Comparison of ENCODE assay signal across 24 cellular contexts in genomic region chrX:38886112-38886511, GRCh38.
DNase-seq lines count a peak whose midpoint lies in the region; ATAC-seq, FAIRE-seq and TF ChIP-seq lines count a peak whose summit lies in the region.
"Had no signal": no experiment of that assay in that cellular context is flagged by ENCODE, and none has a peak within 500 bp of the region (broad histone marks: within the 10 kb centered on the region; RNA-seq: fewer than 3 reads in every experiment).

No MANE protein-coding gene starts in this region.

- ATAC-seq in HepG2, result peak; percentile 62; the same call in 2 of the 3 replicates
- no peak for ATAC-seq in natural killer cell treated with Interleukin-12 subunit alpha and Interleukin-12 subunit beta and Interleukin-15 and Interleukin-18, amount 100 ng/mL, for 72 hours
- no peak for ATAC-seq in gastroesophageal sphincter
- ATAC-seq: CD8-positive, alpha-beta T cell had no signal

- H3K27me3 ChIP-seq in astrocyte (ENCODE audit: insufficient read depth, low read length) (no peaks in the 10 kb centered on the region), HepG2 (ENCODE audit: control insufficient read depth in 1 of 2, insufficient read depth in 2 of 2, low read length in 2 of 2) (no peaks in the 10 kb centered on the region), mesenchymal stem cell (ENCODE audit: control insufficient read depth in 1 of 2, insufficient read depth in 1 of 2, low read length in 2 of 2) (no peaks in the 10 kb centered on the region), gastroesophageal sphincter (no peaks in the 10 kb centered on the region)
- H3K27me3 ChIP-seq: BLaER1 had no signal

- H3K18ac ChIP-seq in mesenchymal stem cell (ENCODE audit: low read depth in 1 of 2, low read length in 2 of 2), result no peak overlapping the region

- no peak for TF ChIP-seq RAD21 in HepG2 (CRISPR knock-in tag; IDR thresholded peaks at IDR 0.05)

- H2BK5ac ChIP-seq in mesenchymal stem cell (ENCODE audit: low read depth, low read length, poor library complexity, severe bottlenecking), result no peak overlapping the region

- H3K27ac ChIP-seq in astrocyte (ENCODE audit: low read depth, low read length) (no peak overlapping the region), epithelial cell of prostate (peak overlapping the region; percentile 43), HepG2 (ENCODE audit: extremely low read length, insufficient read depth, low read length) (no peak overlapping the region), mesenchymal stem cell (ENCODE audit: low read length, poor library complexity, severe bottlenecking) (no peak overlapping the region), gastroesophageal sphincter (no peak overlapping the region)
- H3K27ac ChIP-seq: 22Rv1, BLaER1, C4-2B had no signal

- H2AFZ ChIP-seq in astrocyte (ENCODE audit: low read depth, low read length) (no peak overlapping the region), HepG2 (ENCODE audit: low read length) (no peak overlapping the region), mesenchymal stem cell (ENCODE audit: low read depth, low read length) (no peak overlapping the region)

- H3K79me2 ChIP-seq in astrocyte (ENCODE audit: insufficient read depth, low read length) (no peaks in the 10 kb centered on the region), HepG2 (ENCODE audit: insufficient read depth, low read length) (no peaks in the 10 kb centered on the region)

- H4K20me1 ChIP-seq in astrocyte (ENCODE audit: insufficient read depth, low read length), result no peaks in the 10 kb centered on the region
- H4K20me1 ChIP-seq in HepG2 (ENCODE audit: insufficient read depth, low read length), result no peaks in the 10 kb centered on the region
- H4K20me1 ChIP-seq: BLaER1 had no signal

- no peak overlapping the region for H4K8ac ChIP-seq in mesenchymal stem cell (ENCODE audit: low read length)

- no peak overlapping the region for H3K14ac ChIP-seq in mesenchymal stem cell (ENCODE audit: low read length in 2 of 2)

- no peak overlapping the region for H4K91ac ChIP-seq in mesenchymal stem cell (ENCODE audit: low read length)

- H2BK120ac ChIP-seq in mesenchymal stem cell (ENCODE audit: low read depth, low read length), result no peak overlapping the region

- H3K9me3 ChIP-seq in astrocyte (ENCODE audit: insufficient read depth, low read depth, low read length) (no peaks in the 10 kb centered on the region), HepG2 (ENCODE audit: low read length) (no peaks in the 10 kb centered on the region), mesenchymal stem cell (ENCODE audit: control insufficient read depth, low read length) (peaks cover 10% of the 10 kb centered on the region), gastroesophageal sphincter (no peaks in the 10 kb centered on the region)
- H3K9me3 ChIP-seq: Caco-2, HAP-1 had no signal

- FAIRE-seq in GM19239 (lab: Jason Lieb, UNC) (peak; percentile 42), astrocyte (lab: Jason Lieb, UNC) (peak; percentile 93), HepG2 (lab: Jason Lieb, UNC) (no peak)
- FAIRE-seq: A204.1, G401.6, GM12892, H54 had no signal

- H3K4me3 Mint-ChIP-seq in astrocyte (ENCODE audit: unreplicated experiment), result no peak overlapping the region
- no peak overlapping the region for H3K4me3 Mint-ChIP-seq in activated T-helper 2 cell treated with anti-CD3 and anti-CD28 coated beads, Interferon-gamma antibody, Interleukin-2, Interleukin-4, amounts not matched to agents 10 μg/mL and 5 μg/mL and 100 μg/mL, durations not matched to agents 14 hours and 24 hours and 36 hours (ENCODE audit: low read depth)
- H3K4me3 Mint-ChIP-seq in natural killer cell treated with Interleukin-12 subunit alpha and Interleukin-12 subunit beta and Interleukin-15 and Interleukin-18, amount 100 ng/mL, for 72 hours, result no peak overlapping the region
- H3K4me3 Mint-ChIP-seq: B cell; CD4-positive, CD25-positive, alpha-beta regulatory T cell; CD8-positive, alpha-beta T cell; HFFc6 had no signal

- H2BK12ac ChIP-seq in mesenchymal stem cell (ENCODE audit: low read length in 2 of 2), result no peak overlapping the region

- no peak overlapping the region for H3K4me3 ChIP-seq in astrocyte (ENCODE audit: insufficient read depth, low read depth, low read length)
- H3K4me3 ChIP-seq in HepG2 (replicated peaks in 1 of 3; ENCODE audit: insufficient read depth in 1 of 3, low read depth in 2 of 3, low read length in 3 of 3), result no peak overlapping the region
- no peak overlapping the region for H3K4me3 ChIP-seq in mesenchymal stem cell (ENCODE audit: insufficient read depth in 1 of 2, low read depth in 1 of 2, low read length in 2 of 2)
- no peak overlapping the region for H3K4me3 ChIP-seq in gastroesophageal sphincter
- H3K4me3 ChIP-seq: BLaER1, HAP-1 had no signal

- no peak for TF ChIP-seq CTCF in astrocyte (IDR thresholded peaks at IDR 0.05; ENCODE audit: insufficient read depth, low read depth, low read length)
- TF ChIP-seq CTCF in HepG2 (CRISPR knock-in tag; IDR thresholded peaks at IDR 0.05), result no peak
- no peak for TF ChIP-seq CTCF in gastroesophageal sphincter (IDR thresholded peaks at IDR 0.05)

- intact Hi-C loops in HepG2 (cut with micrococcal nuclease; ENCODE audit: unreplicated experiment), result no loop called here
- intact Hi-C loops in activated T-helper 2 cell treated with anti-CD3 and anti-CD28 coated beads, Interferon-gamma antibody, Interleukin-2, Interleukin-4, amounts not matched to agents 10 μg/mL and 5 μg/mL and 100 μg/mL, durations not matched to agents 14 hours and 24 hours and 36 hours (cut with micrococcal nuclease), result no loop called here

- no peak overlapping the region for H3K4ac ChIP-seq in mesenchymal stem cell (ENCODE audit: low read depth in 1 of 2, low read length in 2 of 2)

- H3K36me3 Mint-ChIP-seq in astrocyte (ENCODE audit: low read depth, unreplicated experiment), result no peaks in the 10 kb centered on the region
- H3K36me3 Mint-ChIP-seq in activated T-helper 2 cell treated with anti-CD3 and anti-CD28 coated beads, Interferon-gamma antibody, Interleukin-2, Interleukin-4, amounts not matched to agents 10 μg/mL and 5 μg/mL and 100 μg/mL, durations not matched to agents 14 hours and 24 hours and 36 hours (ENCODE audit: low read depth), result no peaks in the 10 kb centered on the region
- H3K36me3 Mint-ChIP-seq in natural killer cell treated with Interleukin-12 subunit alpha and Interleukin-12 subunit beta and Interleukin-15 and Interleukin-18, amount 100 ng/mL, for 72 hours, result no peaks in the 10 kb centered on the region
- H3K36me3 Mint-ChIP-seq: CD4-positive, CD25-positive, alpha-beta regulatory T cell; CD8-positive, alpha-beta T cell had no signal

- H3K27ac Mint-ChIP-seq in astrocyte (ENCODE audit: unreplicated experiment), result no peak overlapping the region
- no peak overlapping the region for H3K27ac Mint-ChIP-seq in activated T-helper 2 cell treated with anti-CD3 and anti-CD28 coated beads, Interferon-gamma antibody, Interleukin-2, Interleukin-4, amounts not matched to agents 10 μg/mL and 5 μg/mL and 100 μg/mL, durations not matched to agents 14 hours and 24 hours and 36 hours
- H3K27ac Mint-ChIP-seq in natural killer cell treated with Interleukin-12 subunit alpha and Interleukin-12 subunit beta and Interleukin-15 and Interleukin-18, amount 100 ng/mL, for 72 hours, result no peak overlapping the region
- H3K27ac Mint-ChIP-seq: B cell; CD4-positive, CD25-positive, alpha-beta regulatory T cell; CD8-positive, alpha-beta T cell; HFFc6 had no signal

- no peaks in the 10 kb centered on the region for H3K9me3 Mint-ChIP-seq in astrocyte (ENCODE audit: unreplicated experiment)
- H3K9me3 Mint-ChIP-seq in activated T-helper 2 cell treated with anti-CD3 and anti-CD28 coated beads, Interferon-gamma antibody, Interleukin-2, Interleukin-4, amounts not matched to agents 10 μg/mL and 5 μg/mL and 100 μg/mL, durations not matched to agents 14 hours and 24 hours and 36 hours, result no peaks in the 10 kb centered on the region
- H3K9me3 Mint-ChIP-seq in natural killer cell treated with Interleukin-12 subunit alpha and Interleukin-12 subunit beta and Interleukin-15 and Interleukin-18, amount 100 ng/mL, for 72 hours, result no peaks in the 10 kb centered on the region
- H3K9me3 Mint-ChIP-seq: CD4-positive, CD25-positive, alpha-beta regulatory T cell; CD8-positive, alpha-beta T cell; HFFc6 had no signal

- POLR2A ChIA-PET in HepG2 (lab: Yijun Ruan, JAX), result no interaction called here

- H3K36me3 ChIP-seq in astrocyte (ENCODE audit: insufficient read depth, low read length) (no peaks in the 10 kb centered on the region), HepG2 (replicated peaks in 1 of 2; ENCODE audit: control insufficient read depth in 1 of 2, insufficient read depth in 2 of 2, low read length in 2 of 2) (no peaks in the 10 kb centered on the region), mesenchymal stem cell (ENCODE audit: control insufficient read depth in 1 of 2, insufficient read depth in 2 of 2, low read depth in 1 of 2, low read length in 2 of 2) (no peaks in the 10 kb centered on the region), gastroesophageal sphincter (no peaks in the 10 kb centered on the region)
- H3K36me3 ChIP-seq: BLaER1, HAP-1 had no signal

- no peak for DNase-seq in GM19239 (ENCODE audit: insufficient read length, low spot score)
- DNase-seq in astrocyte (ENCODE audit: low read depth), result no peak
- no peak for DNase-seq in epithelial cell of prostate (ENCODE audit: low read depth, low spot score)
- DNase-seq in HepG2 (ENCODE audit: low spot score), result no peak
- no peak for DNase-seq in activated T-helper 2 cell treated with anti-CD3 and anti-CD28 coated beads, Interferon-gamma antibody, Interleukin-2, Interleukin-4, amounts not matched to agents 10 μg/mL and 5 μg/mL and 100 μg/mL, durations not matched to agents 14 hours and 24 hours and 36 hours (ENCODE audit: low spot score)
- no peak for DNase-seq in mesenchymal stem cell
- DNase-seq in natural killer cell treated with Interleukin-12 subunit alpha and Interleukin-12 subunit beta and Interleukin-15 and Interleukin-18, amount 100 ng/mL, for 72 hours (ENCODE audit: low spot score), result no peak
- DNase-seq: Caco-2; CD4-positive, CD25-positive, alpha-beta regulatory T cell; CD8-positive, alpha-beta T cell; DMS153; DND-41; GOT3; HFFc6 had no signal

- no peak overlapping the region for H3K4me2 ChIP-seq in astrocyte (ENCODE audit: low read length)
- no peak overlapping the region for H3K4me2 ChIP-seq in HepG2 (ENCODE audit: low read depth, low read length)
- no peak overlapping the region for H3K4me2 ChIP-seq in mesenchymal stem cell (ENCODE audit: low read length, poor library complexity, severe bottlenecking)
- H3K4me2 ChIP-seq: BLaER1 had no signal

- TF ChIP-seq EP300 in HepG2 (IDR thresholded peaks at IDR 0.05; ENCODE audit: low read depth in 2 of 2, low read length in 2 of 2), result peak in 1 of 2 experiments; percentile 55; a peak in 2 of 4 replicates
- TF ChIP-seq EP300 in HepG2 (CRISPR knock-in tag; IDR thresholded peaks at IDR 0.05; ENCODE audit: borderline replicate concordance), result no peak
- TF ChIP-seq EP300 in gastroesophageal sphincter (IDR thresholded peaks at IDR 0.05), result no peak

- BruUV-seq in HepG2 (replicated peaks; lab: Mats Ljungman, UMichigan), result no TSS peak

- no peaks in the 10 kb centered on the region for H3K79me1 ChIP-seq in mesenchymal stem cell (replicated peaks; ENCODE audit: low read length, poor library complexity, severe bottlenecking)

- 58% methylated on average over 1 of the region's 1 CpG for WGBS in HepG2 (ENCODE audit: low lambda C conversion rate)
- no CpG with 5 or more reads among the region's 1 CpG for WGBS in mesenchymal stem cell
- 89% methylated on average over 1 of the region's 1 CpG; no CpG with 5 or more reads in 1 of the 2 donors for WGBS in gastroesophageal sphincter (ENCODE audit: low coverage in 1 of 2), 2 donors

- TF ChIP-seq POLR2A in HepG2 (IDR thresholded peaks at IDR 0.05; ENCODE audit: insufficient read depth in 1 of 2, low read depth in 2 of 2, low read length in 2 of 2) (no peak), gastroesophageal sphincter (IDR thresholded peaks at IDR 0.05) (no peak)

- no peaks in the 10 kb centered on the region for H3K4me1 Mint-ChIP-seq in astrocyte (ENCODE audit: low read depth, unreplicated experiment)
- no peaks in the 10 kb centered on the region for H3K4me1 Mint-ChIP-seq in activated T-helper 2 cell treated with anti-CD3 and anti-CD28 coated beads, Interferon-gamma antibody, Interleukin-2, Interleukin-4, amounts not matched to agents 10 μg/mL and 5 μg/mL and 100 μg/mL, durations not matched to agents 14 hours and 24 hours and 36 hours (ENCODE audit: low read depth)
- no peaks in the 10 kb centered on the region for H3K4me1 Mint-ChIP-seq in natural killer cell treated with Interleukin-12 subunit alpha and Interleukin-12 subunit beta and Interleukin-15 and Interleukin-18, amount 100 ng/mL, for 72 hours (ENCODE audit: low read depth in 2 of 2)
- H3K4me1 Mint-ChIP-seq: CD4-positive, CD25-positive, alpha-beta regulatory T cell had no signal

- H3K9ac ChIP-seq in astrocyte (ENCODE audit: low read length) (no peak overlapping the region), HepG2 (ENCODE audit: insufficient read depth, low read depth, low read length) (no peak overlapping the region), mesenchymal stem cell (ENCODE audit: low read length) (no peak overlapping the region)
- H3K9ac ChIP-seq: BLaER1 had no signal

- no peak overlapping the region for H2AK5ac ChIP-seq in mesenchymal stem cell (ENCODE audit: low read length, severe bottlenecking)

- no peaks in the 10 kb centered on the region for H3K27me3 Mint-ChIP-seq in astrocyte (ENCODE audit: low read depth, unreplicated experiment)
- H3K27me3 Mint-ChIP-seq in activated T-helper 2 cell treated with anti-CD3 and anti-CD28 coated beads, Interferon-gamma antibody, Interleukin-2, Interleukin-4, amounts not matched to agents 10 μg/mL and 5 μg/mL and 100 μg/mL, durations not matched to agents 14 hours and 24 hours and 36 hours (ENCODE audit: low read depth), result no peaks in the 10 kb centered on the region
- H3K27me3 Mint-ChIP-seq in natural killer cell treated with Interleukin-12 subunit alpha and Interleukin-12 subunit beta and Interleukin-15 and Interleukin-18, amount 100 ng/mL, for 72 hours, result peaks cover 0 to 7% of the 10 kb centered on the region in 2 donors
- H3K27me3 Mint-ChIP-seq: B cell; CD4-positive, CD25-positive, alpha-beta regulatory T cell had no signal

- CTCF ChIA-PET in HepG2 (lab: Yijun Ruan, JAX; ENCODE audit: low intra/inter-chr PET ratio, low total read pairs), result no interaction called here

- no peak overlapping the region for H3K23ac ChIP-seq in mesenchymal stem cell (ENCODE audit: low read length in 2 of 2)

- H2BK15ac ChIP-seq in mesenchymal stem cell (ENCODE audit: low read depth, poor library complexity, severe bottlenecking), result no peak overlapping the region

- no peaks in the 10 kb centered on the region for H3K4me1 ChIP-seq in astrocyte (ENCODE audit: insufficient read depth, low read length)
- peaks cover 25% of the 10 kb centered on the region for H3K4me1 ChIP-seq in HepG2 (ENCODE audit: insufficient read depth, low read length)
- no peaks in the 10 kb centered on the region for H3K4me1 ChIP-seq in mesenchymal stem cell (ENCODE audit: control insufficient read depth, insufficient read depth, low read depth, low read length)
- H3K4me1 ChIP-seq in gastroesophageal sphincter, result no peaks in the 10 kb centered on the region
- H3K4me1 ChIP-seq: Caco-2, HAP-1 had no signal

- in situ Hi-C loops in HepG2 (cut with HindIII; ENCODE audit: extremely low pct_ligation_motif_present, low pct_unique_long_range_greater_than_20kb), result no loop called here
